Comparison of ENCODE assay signal across 1 cellular context in the genomic region with DNA sequence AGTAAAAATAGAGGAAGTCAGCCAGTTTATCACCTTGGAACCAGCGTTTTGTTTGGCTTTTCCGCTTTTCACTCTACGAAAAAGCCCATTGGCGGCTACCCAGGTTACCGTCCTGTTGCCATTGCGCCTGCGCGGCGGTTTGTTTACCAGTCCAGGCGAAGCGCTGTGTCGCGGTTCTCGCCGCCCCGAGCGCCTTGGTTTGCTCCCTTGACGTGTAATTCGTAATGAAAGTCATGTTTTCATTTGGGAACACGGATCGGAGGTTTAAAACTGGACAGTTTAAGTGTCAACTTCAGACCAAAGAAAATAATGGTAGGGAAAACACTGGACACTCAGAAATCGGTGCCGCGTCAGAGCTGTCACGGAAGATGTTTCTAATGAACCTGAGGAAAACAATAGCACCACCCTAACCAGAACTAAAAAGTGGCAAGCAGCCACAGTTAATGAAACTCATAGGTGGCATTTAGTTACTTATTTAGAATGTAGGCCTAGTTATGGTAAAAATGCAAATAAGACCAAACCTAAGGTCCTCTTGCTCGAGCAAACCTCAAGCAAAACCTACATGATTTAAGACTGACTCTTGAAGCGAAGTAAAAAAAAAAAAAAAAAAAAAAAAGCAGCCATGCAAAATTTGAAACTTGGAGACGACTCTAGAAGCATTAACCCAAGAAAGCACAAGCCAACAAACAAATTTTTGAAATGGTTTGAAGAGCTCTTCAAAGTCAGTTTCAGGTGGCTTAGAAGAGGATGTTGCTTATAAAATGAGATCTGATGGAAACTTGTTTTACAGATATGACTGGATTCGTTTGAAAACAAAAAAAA.
TF ChIP-seq lines count a peak whose summit lies in the region.

No MANE protein-coding gene starts in this region.

TF ChIP-seq in IMR-90, 13 proteins besides CTCF, POLR2A, EP300 and RAD21 (continued from another document):
- TF ChIP-seq NFE2L2 (IDR thresholded peaks at IDR 0.05; ENCODE audit: low read depth, low read length), result no peak
